ENCODE assay signal across 2 cellular contexts in genomic region chr18:34660572-34660971, GRCh38.
TF ChIP-seq lines count a peak whose summit lies in the region.

No MANE protein-coding gene starts in this region.

TF ChIP-seq in GM23338, 12 proteins besides CTCF, POLR2A, EP300 and RAD21 (continued from another document):
- TF ChIP-seq, protein P1, sequence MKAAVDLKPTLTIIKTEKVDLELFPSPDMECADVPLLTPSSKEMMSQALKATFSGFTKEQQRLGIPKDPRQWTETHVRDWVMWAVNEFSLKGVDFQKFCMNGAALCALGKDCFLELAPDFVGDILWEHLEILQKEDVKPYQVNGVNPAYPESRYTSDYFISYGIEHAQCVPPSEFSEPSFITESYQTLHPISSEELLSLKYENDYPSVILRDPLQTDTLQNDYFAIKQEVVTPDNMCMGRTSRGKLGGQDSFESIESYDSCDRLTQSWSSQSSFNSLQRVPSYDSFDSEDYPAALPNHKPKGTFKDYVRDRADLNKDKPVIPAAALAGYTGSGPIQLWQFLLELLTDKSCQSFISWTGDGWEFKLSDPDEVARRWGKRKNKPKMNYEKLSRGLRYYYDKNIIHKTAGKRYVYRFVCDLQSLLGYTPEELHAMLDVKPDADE (IDR thresholded peaks at IDR 0.05) = no peak
- no peak for TF ChIP-seq JUNB (IDR thresholded peaks at IDR 0.05; ENCODE audit: unreplicated experiment)

TF ChIP-seq in WTC11, 78 proteins besides CTCF, POLR2A, EP300 and RAD21 (continued from another document):
- TF ChIP-seq, protein P2, sequence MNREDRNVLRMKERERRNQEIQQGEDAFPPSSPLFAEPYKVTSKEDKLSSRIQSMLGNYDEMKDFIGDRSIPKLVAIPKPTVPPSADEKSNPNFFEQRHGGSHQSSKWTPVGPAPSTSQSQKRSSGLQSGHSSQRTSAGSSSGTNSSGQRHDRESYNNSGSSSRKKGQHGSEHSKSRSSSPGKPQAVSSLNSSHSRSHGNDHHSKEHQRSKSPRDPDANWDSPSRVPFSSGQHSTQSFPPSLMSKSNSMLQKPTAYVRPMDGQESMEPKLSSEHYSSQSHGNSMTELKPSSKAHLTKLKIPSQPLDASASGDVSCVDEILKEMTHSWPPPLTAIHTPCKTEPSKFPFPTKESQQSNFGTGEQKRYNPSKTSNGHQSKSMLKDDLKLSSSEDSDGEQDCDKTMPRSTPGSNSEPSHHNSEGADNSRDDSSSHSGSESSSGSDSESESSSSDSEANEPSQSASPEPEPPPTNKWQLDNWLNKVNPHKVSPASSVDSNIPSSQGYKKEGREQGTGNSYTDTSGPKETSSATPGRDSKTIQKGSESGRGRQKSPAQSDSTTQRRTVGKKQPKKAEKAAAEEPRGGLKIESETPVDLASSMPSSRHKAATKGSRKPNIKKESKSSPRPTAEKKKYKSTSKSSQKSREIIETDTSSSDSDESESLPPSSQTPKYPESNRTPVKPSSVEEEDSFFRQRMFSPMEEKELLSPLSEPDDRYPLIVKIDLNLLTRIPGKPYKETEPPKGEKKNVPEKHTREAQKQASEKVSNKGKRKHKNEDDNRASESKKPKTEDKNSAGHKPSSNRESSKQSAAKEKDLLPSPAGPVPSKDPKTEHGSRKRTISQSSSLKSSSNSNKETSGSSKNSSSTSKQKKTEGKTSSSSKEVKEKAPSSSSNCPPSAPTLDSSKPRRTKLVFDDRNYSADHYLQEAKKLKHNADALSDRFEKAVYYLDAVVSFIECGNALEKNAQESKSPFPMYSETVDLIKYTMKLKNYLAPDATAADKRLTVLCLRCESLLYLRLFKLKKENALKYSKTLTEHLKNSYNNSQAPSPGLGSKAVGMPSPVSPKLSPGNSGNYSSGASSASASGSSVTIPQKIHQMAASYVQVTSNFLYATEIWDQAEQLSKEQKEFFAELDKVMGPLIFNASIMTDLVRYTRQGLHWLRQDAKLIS (CRISPR knock-in tag; IDR thresholded peaks at IDR 0.05; ENCODE audit: borderline replicate concordance) = no peak
- TF ChIP-seq EMX1 (CRISPR knock-in tag; IDR thresholded peaks at IDR 0.05) = no peak
- peak; percentile 83 for TF ChIP-seq ZNF121 (CRISPR knock-in tag; IDR thresholded peaks at IDR 0.05)
- no peak for TF ChIP-seq PRDM15 (CRISPR knock-in tag; IDR thresholded peaks at IDR 0.05)
- no peak for TF ChIP-seq MLX (CRISPR knock-in tag; IDR thresholded peaks at IDR 0.05)
- TF ChIP-seq ZNF232 (CRISPR knock-in tag; IDR thresholded peaks at IDR 0.05) = no peak
- TF ChIP-seq ERG (CRISPR knock-in tag; IDR thresholded peaks at IDR 0.05) = no peak
